In genomic region chr1:202045699-202046098, GRCh38 we compare ENCODE assay signal across 17 cellular contexts. TPM values are rescaled to one million over a fixed set of nuclear protein-coding genes. Genes with fewer than 3 reads are reported as not detected.
DNase-seq lines count a peak whose midpoint lies in the region; ATAC-seq and TF ChIP-seq lines count a peak whose summit lies in the region.
"Had no signal": no experiment of that assay in that cellular context is flagged by ENCODE, and none has a peak within 500 bp of the region (broad histone marks: within the 10 kb centered on the region; RNA-seq: fewer than 3 reads in every experiment).

No MANE protein-coding gene starts in this region.

- H3K4me1 Mint-ChIP-seq in Caco-2 (ENCODE audit: low read depth, unreplicated experiment) (peaks cover 49% of the 10 kb centered on the region), glutamatergic neuron (ENCODE audit: low read depth, unreplicated experiment) (no peaks in the 10 kb centered on the region)

- no peak for DNase-seq in Caco-2
- peak; percentile 84 for DNase-seq in NCI-H2029 (lab: John Stamatoyannopoulos, UW)
- no peak for DNase-seq in PC-9
- no peak for DNase-seq in glutamatergic neuron
- no peak for DNase-seq in SKM-1 (lab: John Stamatoyannopoulos, UW; ENCODE audit: unreplicated experiment)
- no peak for DNase-seq in NOMO-1 treated with DMSO at 0.1 percent for 48 hours (lab: John Stamatoyannopoulos, UW; ENCODE audit: unreplicated experiment)
- DNase-seq: activated naive CD4-positive, alpha-beta T cell treated with anti-CD3 and anti-CD28 coated beads, Interleukin-2, amount 50 U/mL, for 16 hours; DMS 273 treated with DMSO at 0.1 percent for 48 hours; KBM-7; naive thymus-derived CD4-positive, alpha-beta T cell; SJCRH30; stimulated activated CD4-positive, alpha-beta T cell treated with anti-CD3 and anti-CD28 coated beads, Interleukin-12 subunit alpha, Interleukin-12 subunit beta, amount 100 ng/mL, for 4 hours; stimulated activated naive CD4-positive, alpha-beta T cell; uterus had no signal

- H3F3A ChIP-seq in PC-9 (ENCODE audit: insufficient read depth, low read depth) = peaks cover 58% of the 10 kb centered on the region

- H3K4me3 Mint-ChIP-seq in Caco-2 (ENCODE audit: unreplicated experiment) (no peak overlapping the region), glutamatergic neuron (ENCODE audit: unreplicated experiment) (no peak overlapping the region)
- H3K4me3 Mint-ChIP-seq: naive thymus-derived CD4-positive, alpha-beta T cell; T-helper 2 cell treated with Interferon-gamma antibody and Interleukin-4, amounts not matched to agents 5 μg/mL and 100 μg/mL, for 36 hours had no signal

- no peak for ATAC-seq in GM18873 (IDR thresholded peaks at IDR 0.05; ENCODE audit: low FRiP score, unreplicated experiment)
- ATAC-seq: naive thymus-derived CD4-positive, alpha-beta T cell had no signal

- H3K9me3 ChIP-seq in Caco-2 (no peaks in the 10 kb centered on the region), PC-9 (ENCODE audit: insufficient read depth, low read depth) (no peaks in the 10 kb centered on the region), muscle layer of duodenum (ENCODE audit: control insufficient read depth in 1 of 2, low read length in 2 of 2) (no peaks in the 10 kb centered on the region)
- H3K9me3 ChIP-seq: uterus had no signal

- H3K4me1 ChIP-seq in Caco-2 (peaks cover 63% of the 10 kb centered on the region), PC-9 (replicated peaks; ENCODE audit: insufficient read depth) (peaks cover 78% of the 10 kb centered on the region), muscle layer of duodenum (ENCODE audit: control insufficient read depth in 1 of 2, insufficient read depth in 2 of 2, low read length in 2 of 2) (peaks cover 0 to 6% of the 10 kb centered on the region in 2 donors)
- H3K4me1 ChIP-seq: SJCRH30, uterus had no signal

- peak overlapping the region; percentile 76 for H3K4me2 ChIP-seq in PC-9

- no peaks in the 10 kb centered on the region for H3K27me3 ChIP-seq in Caco-2 (replicated peaks; ENCODE audit: control insufficient read depth, insufficient read depth, low read length)
- no peaks in the 10 kb centered on the region for H3K27me3 ChIP-seq in PC-9 (ENCODE audit: insufficient read depth, low read depth)
- no peaks in the 10 kb centered on the region for H3K27me3 ChIP-seq in muscle layer of duodenum (ENCODE audit: low read depth, low read length)
- H3K27me3 ChIP-seq: uterus had no signal

- TF ChIP-seq CTCF in Caco-2 (IDR thresholded peaks at IDR 0.05; ENCODE audit: insufficient read depth in 1 of 2, low read depth in 1 of 2, low read length in 1 of 2, severe bottlenecking in 1 of 2, unreplicated experiment in 1 of 2) (no peak), PC-9 (conservative IDR thresholded peaks at IDR 0.05) (no peak), glutamatergic neuron (IDR thresholded peaks at IDR 0.05; ENCODE audit: partially characterized antibody, unreplicated experiment) (no peak)

- H3K36me3 ChIP-seq in Caco-2 (ENCODE audit: control insufficient read depth, insufficient read depth, low read length) (no peaks in the 10 kb centered on the region), PC-9 (ENCODE audit: low read depth) (no peaks in the 10 kb centered on the region), muscle layer of duodenum (ENCODE audit: control insufficient read depth in 1 of 2, insufficient read depth in 2 of 2, low read length in 2 of 2) (no peaks in the 10 kb centered on the region)
- H3K36me3 ChIP-seq: SJCRH30, uterus had no signal

- POLR2A ChIA-PET in Caco-2 (lab: Charles Lee) = interaction anchor here (0.9 to 1.0 kb wide), 2 partner anchors 36 to 38 kb away, joined by 3 read pairs; partner anchors contain the start of gene ELF3
- POLR2A ChIA-PET in PC-9 (lab: Charles Lee; ENCODE audit: unreplicated experiment) = interaction anchor here (0.5 to 2.5 kb wide), 9 partner anchors 8 to 73 kb away, joined by 3 to 66 read pairs (median 25); partner anchors contain the start of gene ELF3

- no peaks in the 10 kb centered on the region for H3K27me3 Mint-ChIP-seq in Caco-2 (ENCODE audit: insufficient read depth, unreplicated experiment)
- peaks cover 5% of the 10 kb centered on the region for H3K27me3 Mint-ChIP-seq in glutamatergic neuron (ENCODE audit: unreplicated experiment)

- no peaks in the 10 kb centered on the region for H3K79me2 ChIP-seq in PC-9 (ENCODE audit: low read depth)

- H3K27ac Mint-ChIP-seq in Caco-2 (ENCODE audit: unreplicated experiment) = peak overlapping the region; percentile 48
- no peak overlapping the region for H3K27ac Mint-ChIP-seq in glutamatergic neuron (ENCODE audit: unreplicated experiment)
- H3K27ac Mint-ChIP-seq: naive thymus-derived CD4-positive, alpha-beta T cell; T-helper 2 cell treated with Interferon-gamma antibody and Interleukin-4, amounts not matched to agents 5 μg/mL and 100 μg/mL, for 36 hours had no signal

- H2AFZ ChIP-seq in PC-9 = no peak overlapping the region

- H3K27ac ChIP-seq in PC-9 (peak overlapping the region; percentile 98), muscle layer of duodenum (ENCODE audit: low read length) (peak overlapping the region; percentile 76)
- H3K27ac ChIP-seq: SJCRH30, uterus had no signal

- H3K9me3 Mint-ChIP-seq in Caco-2 (ENCODE audit: unreplicated experiment) (no peaks in the 10 kb centered on the region), glutamatergic neuron (ENCODE audit: unreplicated experiment) (peaks cover 2% of the 10 kb centered on the region)
- H3K9me3 Mint-ChIP-seq: naive thymus-derived CD4-positive, alpha-beta T cell; T-helper 2 cell treated with Interferon-gamma antibody and Interleukin-4, amounts not matched to agents 5 μg/mL and 100 μg/mL, for 36 hours had no signal

- intact Hi-C loops in Caco-2 (cut with micrococcal nuclease; ENCODE audit: unreplicated experiment) (loop anchor here (5.0 kb wide), 1 partner anchor 38 kb away; no protein-coding TSS in a partner anchor), PC-9 (cut with micrococcal nuclease; ENCODE audit: unreplicated experiment) (loop anchor here (1.0 kb wide), 6 partner anchors 11 to 68 kb away; partner anchors contain the start of gene ELF3)

- H3K4me3 ChIP-seq in Caco-2 (ENCODE audit: low read depth, low read length) = no peak overlapping the region
- peak overlapping the region; percentile 7; the same call in 1 of the 2 replicates for H3K4me3 ChIP-seq in PC-9
- H3K4me3 ChIP-seq in muscle layer of duodenum (ENCODE audit: low read depth in 1 of 2, low read length in 2 of 2) = no peak overlapping the region
- H3K4me3 ChIP-seq: SJCRH30, uterus had no signal

- no peaks in the 10 kb centered on the region for H3K36me3 Mint-ChIP-seq in Caco-2 (ENCODE audit: insufficient read depth, unreplicated experiment)
- H3K36me3 Mint-ChIP-seq in glutamatergic neuron (ENCODE audit: unreplicated experiment) = no peaks in the 10 kb centered on the region
- H3K36me3 Mint-ChIP-seq: naive thymus-derived CD4-positive, alpha-beta T cell had no signal

- BruUV-seq in Caco-2 (replicated peaks; lab: Mats Ljungman, UMichigan) = no TSS peak
- no TSS peak for BruUV-seq in PC-9 (replicated peaks; lab: Mats Ljungman, UMichigan)

- no peaks in the 10 kb centered on the region for H4K20me1 ChIP-seq in PC-9 (ENCODE audit: insufficient read depth)

- no peaks in the 10 kb centered on the region for H3K9me2 ChIP-seq in PC-9 (ENCODE audit: insufficient read depth)

- CTCF ChIA-PET in Caco-2 (lab: Charles Lee) = interaction anchor here (0.6 to 1.0 kb wide), 2 partner anchors 31 to 89 kb away, joined by 3 read pairs; no protein-coding TSS in a partner anchor
- CTCF ChIA-PET in PC-9 (lab: Charles Lee) = interaction anchor here (0.8 to 1.6 kb wide), 5 partner anchors 11 to 61 kb away, joined by 3 to 4 read pairs (median 3); no protein-coding TSS in a partner anchor

RNA-seq across cellular contexts. Expression of gene ELF3, which starts 35.3 kb away (rescaled TPM):
- total RNA-seq in Caco-2 (2022) (116 and 126 TPM in 2 replicates), PC-9 (2021) (295 and 318 TPM in 2 replicates), glutamatergic neuron (ENCODE audit: unreplicated experiment) (0.96 TPM)

Comparison
In these comparisons a context has a peak if more than half of its experiments do, and no peak if none do; other contexts are left out.
1. RNA of gene ELF3, which starts 35.3 kb away (total RNA-seq): 295 to 318 TPM in PC-9 and 116 to 126 TPM in Caco-2; 0.96 TPM in glutamatergic neuron (single experiment); every median in the first group is over 10 times any median in the second.